In genomic region chr7:101363734-101364374, GRCh38 we compare ENCODE assay signal across 8 cellular contexts. TPM values are rescaled to one million over a fixed set of nuclear protein-coding genes. Genes with fewer than 3 reads are reported as not detected.
DNase-seq lines count a peak whose midpoint lies in the region; ATAC-seq and TF ChIP-seq lines count a peak whose summit lies in the region.

No MANE protein-coding gene starts in this region.

- peak overlapping the region; percentile 43 for H4K8ac ChIP-seq in trophoblast cell (ENCODE audit: low read depth, low read length)

- peak overlapping the region; percentile 47 for H2BK5ac ChIP-seq in trophoblast cell (ENCODE audit: low read depth, low read length, poor library complexity)

- peak overlapping the region; percentile 46 for H3K4me3 ChIP-seq in cardiac muscle cell
- H3K4me3 ChIP-seq in trophoblast cell (ENCODE audit: low read depth, low read length), result peak overlapping the region; percentile 92
- H3K4me3 ChIP-seq in tibial artery, result peak overlapping the region; percentile 38 to 49

- H3K23ac ChIP-seq in trophoblast cell (ENCODE audit: low read length), result no peak overlapping the region

- no CpG with 5 or more reads among the region's 52 CpGs for WGBS in trophoblast cell (ENCODE audit: extremely low coverage, insufficient coverage, insufficient read length)

- H3K36me3 Mint-ChIP-seq in activated naive CD4-positive, alpha-beta T cell treated with anti-CD3 and anti-CD28 coated beads, Interleukin-2, amount 50 U/mL, for 72 hours, result no peaks in the 10 kb centered on the region

- no peaks in the 10 kb centered on the region for H3K9me3 ChIP-seq in cardiac muscle cell (ENCODE audit: low read depth)
- no peaks in the 10 kb centered on the region for H3K9me3 ChIP-seq in trophoblast cell (ENCODE audit: insufficient read depth, low read depth, low read length)
- H3K9me3 ChIP-seq in tibial artery, result no peaks in the 10 kb centered on the region

- peak overlapping the region; percentile 14 for H3K4ac ChIP-seq in trophoblast cell (ENCODE audit: low read depth, low read length)

- H3K9me3 Mint-ChIP-seq in activated naive CD4-positive, alpha-beta T cell treated with anti-CD3 and anti-CD28 coated beads, Interleukin-2, amount 50 U/mL, for 72 hours, result no peaks in the 10 kb centered on the region

- H3K27ac ChIP-seq in cardiac muscle cell (no peak overlapping the region), trophoblast cell (ENCODE audit: low read depth, low read length) (peak overlapping the region; percentile 62), tibial artery (no peak overlapping the region)

- H2BK120ac ChIP-seq in trophoblast cell (ENCODE audit: insufficient read depth, low read length, poor library complexity), result peak overlapping the region; percentile 73

- H3K79me2 ChIP-seq in trophoblast cell (ENCODE audit: control insufficient read depth, insufficient read depth, low read length, poor library complexity), result peaks cover 12% of the 10 kb centered on the region

- peak overlapping the region; percentile 52 for H3K14ac ChIP-seq in trophoblast cell (ENCODE audit: low read length)

- H2BK12ac ChIP-seq in trophoblast cell (ENCODE audit: low read length), result peak overlapping the region; percentile 5

- ATAC-seq in HG03175 (IDR thresholded peaks at IDR 0.05; ENCODE audit: unreplicated experiment), result peak; percentile 63
- peak; percentile 94 to 98 for ATAC-seq in activated naive CD4-positive, alpha-beta T cell treated with anti-CD3 and anti-CD28 coated beads, Interleukin-2, amount 50 U/mL, for 72 hours

- H3K36me3 ChIP-seq in cardiac muscle cell (no peaks in the 10 kb centered on the region), trophoblast cell (ENCODE audit: control insufficient read depth in 1 of 2, insufficient read depth in 2 of 2, low read length in 2 of 2) (peaks cover 0 to 2% of the 10 kb centered on the region in 2 experiments), tibial artery (no peaks in the 10 kb centered on the region)

- H2AK5ac ChIP-seq in trophoblast cell (ENCODE audit: low read length), result no peak overlapping the region

- H2AFZ ChIP-seq in trophoblast cell (ENCODE audit: insufficient read depth, low read length, poor library complexity), result peak overlapping the region; percentile 71

- TF ChIP-seq CTCF in cardiac muscle cell (IDR thresholded peaks at IDR 0.05; ENCODE audit: low read depth, low read length) (peak; percentile 85), tibial artery (IDR thresholded peaks at IDR 0.05) (peak; percentile 69 to 93)

- no peaks in the 10 kb centered on the region for H3K4me1 ChIP-seq in cardiac muscle cell (ENCODE audit: low read depth)
- H3K4me1 ChIP-seq in trophoblast cell (ENCODE audit: control insufficient read depth in 1 of 2, insufficient read depth in 2 of 2, low read length in 2 of 2), result peaks cover 3 to 5% of the 10 kb centered on the region in 2 experiments
- H3K4me1 ChIP-seq in tibial artery, result peaks cover 0 to 19% (median 18%) of the 10 kb centered on the region in 4 donors

- H4K12ac ChIP-seq in trophoblast cell (ENCODE audit: low read depth, low read length), result peak overlapping the region; percentile 45

- DNase-seq in GM03348 (ENCODE audit: low spot score) (peak; percentile 94), SK-MEL-5 (ENCODE audit: low read depth, low spot score) (peak; percentile 75), cardiac muscle cell (ENCODE audit: low read depth in 1 of 2, low spot score in 1 of 2) (peak; percentile 81 to 86), trophoblast cell (peak; percentile 90 to 94), tibial artery (peak; percentile 34 to 68), NCI-H510A (lab: John Stamatoyannopoulos, UW) (no peak)
- DNase-seq in activated naive CD4-positive, alpha-beta T cell treated with anti-CD3 and anti-CD28 coated beads, Interleukin-2, amount 50 U/mL, for 72 hours (ENCODE audit: low spot score in 2 of 2), result peak; percentile 61 to 76

- H3K79me1 ChIP-seq in trophoblast cell (ENCODE audit: low read length), result peaks cover 15% of the 10 kb centered on the region

- H3K27me3 ChIP-seq in cardiac muscle cell (peaks cover 7% of the 10 kb centered on the region), trophoblast cell (ENCODE audit: insufficient read depth, low read length) (no peaks in the 10 kb centered on the region), tibial artery (peaks cover 0 to 57% of the 10 kb centered on the region in 2 donors)

- H4K91ac ChIP-seq in trophoblast cell (ENCODE audit: low read depth, low read length), result peak overlapping the region; percentile 54

- peak overlapping the region; percentile 83 for H3K4me2 ChIP-seq in trophoblast cell (ENCODE audit: low read length)

- intact Hi-C loops in tibial artery (cut with DNase I; ENCODE audit: low total_unique reads), result no loop called here

- H3K9ac ChIP-seq in trophoblast cell (ENCODE audit: low read length), result peak overlapping the region; percentile 92

- H3K18ac ChIP-seq in trophoblast cell (ENCODE audit: low read length), result peak overlapping the region; percentile 43

- H3K27ac Mint-ChIP-seq in activated naive CD4-positive, alpha-beta T cell treated with anti-CD3 and anti-CD28 coated beads, Interleukin-2, amount 50 U/mL, for 72 hours, result no peak overlapping the region

- in situ Hi-C loops in SK-MEL-5 (cut with HindIII; ENCODE audit: low pct_unique_long_range_greater_than_20kb, low sequenced_read_pairs), result no loop called here

RNA-seq across cellular contexts. Expression of gene COL26A1, which starts 1.2 kb away (rescaled TPM):
- total RNA-seq in SK-MEL-5 (2014; rRNA removed; shearing (Covaris generic)), result 0.18 and 0.85 TPM in 2 replicates
- 0.56 and 0.70 TPM in 2 replicates for polyA plus RNA-seq in SK-MEL-5 (2015; cell fraction: cytosol; rRNA removed)
- polyA plus RNA-seq in SK-MEL-5 (2015; cell fraction: nucleus; rRNA removed), result 0.90 and 5.9 TPM in 2 replicates
- total RNA-seq in activated naive CD4-positive, alpha-beta T cell treated with anti-CD3 and anti-CD28 coated beads, Interleukin-2, amount 50 U/mL, for 72 hours, result not detected
- 14.8 and 44.8 TPM in 2 replicates for total RNA-seq in cardiac muscle cell
- polyA plus RNA-seq in cardiac muscle cell, result 12.5 and 36.7 TPM in 2 replicates
- 121 and 128 TPM in 2 replicates for polyA plus RNA-seq in trophoblast cell (2013)

RNA-seq across cellular contexts. Expression of gene IFT22, which starts 42.2 kb away (rescaled TPM):
- total RNA-seq in SK-MEL-5 (2014; rRNA removed; shearing (Covaris generic)), result 28.9 and 32.5 TPM in 2 replicates
- polyA plus RNA-seq in SK-MEL-5 (2015; cell fraction: cytosol; rRNA removed), result 19.4 and 22.9 TPM in 2 replicates
- polyA plus RNA-seq in SK-MEL-5 (2015; cell fraction: nucleus; rRNA removed), result 11.6 and 12.1 TPM in 2 replicates
- total RNA-seq in activated naive CD4-positive, alpha-beta T cell treated with anti-CD3 and anti-CD28 coated beads, Interleukin-2, amount 50 U/mL, for 72 hours, result 1 to 10 TPM; 2.9 to 6.2 TPM
- 36.4 and 36.6 TPM in 2 replicates for total RNA-seq in cardiac muscle cell
- polyA plus RNA-seq in cardiac muscle cell, result 64.7 and 65.4 TPM in 2 replicates
- polyA plus RNA-seq in trophoblast cell (2013), result 24.4 and 26.1 TPM in 2 replicates
